13 cellular contexts compared by ENCODE assay signal in genomic region chr3:123632161-123632655, GRCh38. TPM values are rescaled to one million over a fixed set of nuclear protein-coding genes. Genes with fewer than 3 reads are reported as not detected.
DNase-seq lines count a peak whose midpoint lies in the region; ATAC-seq and TF ChIP-seq lines count a peak whose summit lies in the region.
"Had no signal": no experiment of that assay in that cellular context is flagged by ENCODE, and none has a peak within 500 bp of the region (broad histone marks: within the 10 kb centered on the region; RNA-seq: fewer than 3 reads in every experiment).

No MANE protein-coding gene starts in this region.

- DNase-seq in AG04449 (ENCODE audit: low read depth, low spot score) (peak; percentile 68), Kasumi-1 (lab: John Stamatoyannopoulos, UW) (peak; percentile 77 to 78), mucosa of gallbladder (ENCODE audit: low spot score) (peak; percentile 58), ecto neural progenitor cell (ENCODE audit: low spot score) (no peak), dermis blood vessel endothelial cell (no peak)
- no peak for DNase-seq in CD4-positive, alpha-beta memory T cell
- DNase-seq: activated T-cell treated with anti-CD3 and anti-CD28 coated beads for 4 hours; CD4-positive, alpha-beta T cell; NCI-H524 had no signal

- H3K27ac Mint-ChIP-seq in activated T-helper 17 cell treated with anti-CD3 and anti-CD28 coated beads, Interleukin-2, amount 50 U/mL, for 72 hours: no peak overlapping the region
- no peak overlapping the region for H3K27ac Mint-ChIP-seq in CD4-positive, alpha-beta memory T cell
- H3K27ac Mint-ChIP-seq: CD4-positive, alpha-beta T cell; T-helper 2 cell treated with Interferon-gamma antibody and Interleukin-4, amounts not matched to agents 5 μg/mL and 100 μg/mL, for 36 hours had no signal

- H3K36me3 Mint-ChIP-seq in activated T-helper 17 cell treated with anti-CD3 and anti-CD28 coated beads, Interleukin-2, amount 50 U/mL, for 72 hours (ENCODE audit: low read depth): no peaks in the 10 kb centered on the region
- peaks cover 2 to 10% of the 10 kb centered on the region in 2 donors for H3K36me3 Mint-ChIP-seq in CD4-positive, alpha-beta memory T cell

- CTCF ChIA-PET in AG04449 (lab: Yijun Ruan, JAX): interaction anchor here (1.5 to 4.9 kb wide), 3 partner anchors 10 to 91 kb away, joined by 7 to 54 read pairs (median 16); no protein-coding TSS in a partner anchor
- CTCF ChIA-PET in CD4-positive, alpha-beta memory T cell (lab: Charles Lee; ENCODE audit: partially characterized antibody): interaction anchor here (2.3 kb wide), 1 partner anchor 10 kb away, joined by 8 read pairs; no protein-coding TSS in a partner anchor

- no peak overlapping the region for H3K4me3 Mint-ChIP-seq in activated T-helper 17 cell treated with anti-CD3 and anti-CD28 coated beads, Interleukin-2, amount 50 U/mL, for 72 hours
- no peak overlapping the region for H3K4me3 Mint-ChIP-seq in CD4-positive, alpha-beta memory T cell
- H3K4me3 Mint-ChIP-seq: CD4-positive, alpha-beta T cell; T-helper 2 cell treated with Interferon-gamma antibody and Interleukin-4, amounts not matched to agents 5 μg/mL and 100 μg/mL, for 36 hours had no signal

- peaks cover 38% of the 10 kb centered on the region for H3K4me1 ChIP-seq in ectodermal cell (ENCODE audit: control insufficient read depth, insufficient read depth, low read length)
- H3K4me1 ChIP-seq in CD4-positive, alpha-beta memory T cell (ENCODE audit: insufficient read depth, low read length): no peaks in the 10 kb centered on the region
- H3K4me1 ChIP-seq: parathyroid adenoma had no signal

- H3K27me3 Mint-ChIP-seq in activated T-helper 17 cell treated with anti-CD3 and anti-CD28 coated beads, Interleukin-2, amount 50 U/mL, for 72 hours: no peaks in the 10 kb centered on the region
- peaks cover 3 to 4% of the 10 kb centered on the region in 2 donors for H3K27me3 Mint-ChIP-seq in CD4-positive, alpha-beta memory T cell

- H3K9me3 Mint-ChIP-seq in activated T-helper 17 cell treated with anti-CD3 and anti-CD28 coated beads, Interleukin-2, amount 50 U/mL, for 72 hours: no peaks in the 10 kb centered on the region
- no peaks in the 10 kb centered on the region for H3K9me3 Mint-ChIP-seq in CD4-positive, alpha-beta memory T cell
- H3K9me3 Mint-ChIP-seq: CD4-positive, alpha-beta T cell; T-helper 2 cell treated with Interferon-gamma antibody and Interleukin-4, amounts not matched to agents 5 μg/mL and 100 μg/mL, for 36 hours had no signal

- no peak for TF ChIP-seq CTCF in AG04449 (IDR thresholded peaks at IDR 0.05; ENCODE audit: insufficient read depth, low read length, missing control alignments)

- H3K9me3 ChIP-seq in ectodermal cell (ENCODE audit: control insufficient read depth, low read length): no peaks in the 10 kb centered on the region
- no peaks in the 10 kb centered on the region for H3K9me3 ChIP-seq in CD4-positive, alpha-beta memory T cell (ENCODE audit: control insufficient read depth in 1 of 2, low read length in 2 of 2)

- intact Hi-C loops in CD4-positive, alpha-beta memory T cell (cut with micrococcal nuclease): no loop called here

- no peaks in the 10 kb centered on the region for H3K27me3 ChIP-seq in ectodermal cell (ENCODE audit: control insufficient read depth, insufficient read depth, low read length, poor library complexity, severe bottlenecking)
- H3K27me3 ChIP-seq in CD4-positive, alpha-beta memory T cell (ENCODE audit: insufficient read depth, low read length): no peaks in the 10 kb centered on the region

- H3K4me3 ChIP-seq in AG04449 (ENCODE audit: low read depth, low read length): no peak overlapping the region
- no peak overlapping the region for H3K4me3 ChIP-seq in ectodermal cell (ENCODE audit: insufficient read depth, low read depth, low read length)
- H3K4me3 ChIP-seq in CD4-positive, alpha-beta memory T cell (ENCODE audit: low read length in 2 of 2): no peak overlapping the region

- H3K4me1 Mint-ChIP-seq in activated T-helper 17 cell treated with anti-CD3 and anti-CD28 coated beads, Interleukin-2, amount 50 U/mL, for 72 hours: no peaks in the 10 kb centered on the region
- H3K4me1 Mint-ChIP-seq in CD4-positive, alpha-beta memory T cell: no peaks in the 10 kb centered on the region

- no peak for ATAC-seq in activated T-helper 17 cell treated with anti-CD3 and anti-CD28 coated beads, Interleukin-2, amount 50 U/mL, for 72 hours (replicated peaks)

- H3K27ac ChIP-seq in ectodermal cell (ENCODE audit: insufficient read depth, low read depth, low read length, poor library complexity, severe bottlenecking): peak overlapping the region; percentile 79
- no peak overlapping the region for H3K27ac ChIP-seq in CD4-positive, alpha-beta memory T cell (ENCODE audit: low read depth, low read length)
- H3K27ac ChIP-seq: parathyroid adenoma had no signal

- 10 to 13% methylated on average over 6 of the region's 6 CpGs for WGBS in ectodermal cell, 2 experiments

- POLR2A ChIA-PET in AG04449 (lab: Yijun Ruan, JAX): no interaction called here
- POLR2A ChIA-PET in CD4-positive, alpha-beta memory T cell (lab: Charles Lee; ENCODE audit: partially characterized antibody): no interaction called here

- H3K36me3 ChIP-seq in ectodermal cell (ENCODE audit: control insufficient read depth, insufficient read depth, low read length): peaks cover under 1% of the 10 kb centered on the region
- no peaks in the 10 kb centered on the region for H3K36me3 ChIP-seq in CD4-positive, alpha-beta memory T cell (ENCODE audit: insufficient read depth, low read length)

RNA-seq across cellular contexts. Expression of gene HACD2, which starts 47.4 kb away (rescaled TPM):
- polyA plus RNA-seq in ectodermal cell (2013, experiment 1 of 4): 32.4 TPM
- 30.7 TPM for polyA plus RNA-seq in ectodermal cell (2013, experiment 2 of 4)
- 27.0 TPM for polyA plus RNA-seq in ectodermal cell (2013, experiment 3 of 4)
- polyA plus RNA-seq in ectodermal cell (2013, experiment 4 of 4): 27.5 TPM
- 47.9 TPM for total RNA-seq in mucosa of gallbladder
- total RNA-seq in dermis blood vessel endothelial cell: 24.8 and 39.4 TPM in 2 replicates
- 10 to 100 TPM; 22.4 to 31.3 TPM for total RNA-seq in activated T-helper 17 cell treated with anti-CD3 and anti-CD28 coated beads, Interleukin-2, amount 50 U/mL, for 72 hours
- 10 to 100 TPM; 26.0 to 29.5 TPM for total RNA-seq in CD4-positive, alpha-beta memory T cell
- polyA plus RNA-seq in CD4-positive, alpha-beta memory T cell: 10 to 100 TPM; 27.0 to 38.0 TPM

Comparison
In these comparisons a context has a peak if more than half of its experiments do, and no peak if none do; other contexts are left out.
1. DNase-seq: peak in AG04449 (single experiment), Kasumi-1 (2 of 2) and mucosa of gallbladder (single experiment); none in ecto neural progenitor cell (single experiment), dermis blood vessel endothelial cell (single experiment) and CD4-positive, alpha-beta memory T cell (0 of 5).